In the genomic region with DNA sequence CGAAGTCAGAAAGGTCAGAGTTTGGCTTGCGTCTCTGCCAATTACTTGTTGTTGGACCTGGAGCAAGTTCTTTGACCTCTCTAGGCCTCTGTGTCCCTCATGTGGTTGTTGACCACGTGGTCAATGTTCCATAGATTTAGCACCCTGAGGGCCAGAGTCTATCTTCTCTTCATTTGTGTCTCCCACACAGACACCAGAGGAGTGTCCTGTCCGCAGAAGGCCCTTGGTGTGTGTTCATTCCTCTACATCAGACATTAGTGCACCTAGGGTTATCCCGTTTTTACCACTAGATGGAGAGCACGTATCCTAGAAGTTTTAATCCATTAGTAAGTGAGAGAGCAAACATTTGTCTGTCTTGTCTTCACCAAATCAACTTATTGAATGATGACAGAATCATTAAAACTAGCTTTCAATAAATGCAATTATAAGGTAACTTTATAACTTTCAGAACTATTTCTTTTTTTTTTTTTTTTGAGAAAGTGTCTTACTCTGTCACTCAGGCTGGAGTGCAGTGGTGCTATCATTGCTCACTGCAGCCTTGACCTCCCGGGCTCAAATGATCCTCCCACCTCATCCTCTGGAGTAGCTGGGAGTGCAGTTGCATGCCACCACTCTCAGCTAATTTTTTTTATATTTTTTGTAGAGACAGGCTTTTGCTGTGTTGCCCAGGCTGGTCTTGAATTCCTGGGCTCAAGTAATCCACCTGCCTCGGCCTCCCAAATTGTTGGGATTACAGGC, we compare ENCODE assay signal across 8 cellular contexts.
A peak's percentile ranks its signal among the peaks of the same experiment; 100 is the strongest.
DNase-seq lines count a peak whose midpoint lies in the region; FAIRE-seq and TF ChIP-seq lines count a peak whose summit lies in the region.

No MANE protein-coding gene starts in this region.

- DNase-seq in AG20443 (ENCODE audit: low spot score), result peak; percentile 53
- peak; percentile 19 for DNase-seq in HPDE6-E6E7 (ENCODE audit: extremely low spot score)
- peak; percentile 50 for DNase-seq in amniotic epithelial cell (ENCODE audit: low read depth)
- DNase-seq in keratinocyte (ENCODE audit: low read depth, low spot score), result no peak
- no peak for DNase-seq in D341Med (ENCODE audit: low spot score)
- DNase-seq in G401 (ENCODE audit: low spot score), result no peak
- DNase-seq in activated CD8-positive, alpha-beta memory T cell treated with anti-CD3 and anti-CD28 coated beads, Interleukin-2, amount 50 U/mL, for 4 hours, result no peak
- no peak for DNase-seq in NCI-H226

- H4K20me1 ChIP-seq in keratinocyte (ENCODE audit: control insufficient read depth, extremely low read depth, insufficient read depth, low read length), result no peaks in the 10 kb centered on the region

- H3K79me2 ChIP-seq in keratinocyte (ENCODE audit: control insufficient read depth, insufficient read depth, low read length), result no peaks in the 10 kb centered on the region

- H3K27ac ChIP-seq in keratinocyte (ENCODE audit: control insufficient read depth, insufficient read depth, low read length), result no peak overlapping the region

- in situ Hi-C loops in G401 (cut with HindIII; ENCODE audit: low sequenced_read_pairs), result no loop called here

- no peak overlapping the region for H3K4me3 ChIP-seq in keratinocyte (ENCODE audit: control insufficient read depth in 2 of 3, extremely low read depth in 1 of 3, insufficient read depth in 2 of 3, low read depth in 1 of 3, low read length in 3 of 3)

- no peak for FAIRE-seq in keratinocyte (lab: Jason Lieb, UNC)

- no peaks in the 10 kb centered on the region for H3K4me1 ChIP-seq in keratinocyte (ENCODE audit: control insufficient read depth, extremely low read depth, insufficient read depth, low read length)

- H3K9me1 ChIP-seq in keratinocyte (ENCODE audit: control insufficient read depth, extremely low read depth, insufficient read depth, low read length), result no peaks in the 10 kb centered on the region

- no peaks in the 10 kb centered on the region for H3K36me3 ChIP-seq in keratinocyte (ENCODE audit: control insufficient read depth in 2 of 2, extremely low read depth in 1 of 2, insufficient read depth in 2 of 2, low read length in 2 of 2)

- dilution Hi-C loops in keratinocyte (cut with MboI; ENCODE audit: extremely low pct_ligation_motif_present, low sequenced_read_pairs), result no loop called here

- H2AFZ ChIP-seq in keratinocyte (ENCODE audit: control insufficient read depth, low read length), result no peak overlapping the region

- no peak overlapping the region for H3K4me2 ChIP-seq in keratinocyte (ENCODE audit: control insufficient read depth, extremely low read depth, insufficient read depth, low read depth, low read length)

- TF ChIP-seq CTCF in keratinocyte (optimal IDR thresholded peaks at IDR 0.05 in 1 of 3, IDR thresholded peaks at IDR 0.05 in 1 of 3, conservative IDR thresholded peaks at IDR 0.05 in 1 of 3; ENCODE audit: extremely low read depth in 1 of 3, insufficient read depth in 2 of 3, low read length in 3 of 3), result peak; percentile 30 to 37 (median 34)

- no peak overlapping the region for H3K9ac ChIP-seq in keratinocyte (ENCODE audit: control insufficient read depth, extremely low read depth, insufficient read depth, low read length)

- H3K27me3 ChIP-seq in keratinocyte (ENCODE audit: control insufficient read depth, extremely low read depth, insufficient read depth, low read length), result peaks cover 13% of the 10 kb centered on the region

- no peaks in the 10 kb centered on the region for H3K9me3 ChIP-seq in keratinocyte (ENCODE audit: control insufficient read depth, low read depth, low read length)

Comparison
In these comparisons a context has a peak if more than half of its experiments do, and no peak if none do; other contexts are left out.
1. DNase-seq: peak in AG20443 (single experiment), HPDE6-E6E7 (single experiment) and amniotic epithelial cell (single experiment); none in keratinocyte (single experiment), D341Med (single experiment), G401 (single experiment), activated CD8-positive, alpha-beta memory T cell treated with anti-CD3 and anti-CD28 coated beads, Interleukin-2, amount 50 U/mL, for 4 hours (single experiment) and NCI-H226 (single experiment).